ENCODE assay signal across 2 cellular contexts in the genomic region with DNA sequence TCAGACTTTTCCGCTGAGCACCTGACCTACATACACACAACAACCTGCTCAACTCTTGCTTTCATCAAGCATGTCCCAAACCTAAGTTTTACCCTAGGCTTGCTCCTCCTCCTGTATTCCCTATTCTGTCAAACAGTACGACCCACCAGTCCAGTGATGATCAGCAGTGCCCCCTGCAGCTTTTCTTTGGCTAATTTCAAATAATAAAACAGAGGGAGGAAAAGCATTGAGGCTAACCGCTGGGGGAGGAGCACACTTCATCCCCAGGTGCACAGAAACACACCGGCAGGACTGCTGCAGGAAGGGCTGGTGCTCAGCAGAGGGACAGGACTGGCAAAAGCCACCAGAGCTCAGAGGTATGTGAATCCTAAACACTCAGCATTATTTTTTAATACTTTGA.
TF ChIP-seq lines count a peak whose summit lies in the region.

No MANE protein-coding gene starts in this region.

TF ChIP-seq in SK-N-SH, 30 proteins besides CTCF, POLR2A, EP300 and RAD21 (continued from another document):
- TF ChIP-seq, protein P1, sequence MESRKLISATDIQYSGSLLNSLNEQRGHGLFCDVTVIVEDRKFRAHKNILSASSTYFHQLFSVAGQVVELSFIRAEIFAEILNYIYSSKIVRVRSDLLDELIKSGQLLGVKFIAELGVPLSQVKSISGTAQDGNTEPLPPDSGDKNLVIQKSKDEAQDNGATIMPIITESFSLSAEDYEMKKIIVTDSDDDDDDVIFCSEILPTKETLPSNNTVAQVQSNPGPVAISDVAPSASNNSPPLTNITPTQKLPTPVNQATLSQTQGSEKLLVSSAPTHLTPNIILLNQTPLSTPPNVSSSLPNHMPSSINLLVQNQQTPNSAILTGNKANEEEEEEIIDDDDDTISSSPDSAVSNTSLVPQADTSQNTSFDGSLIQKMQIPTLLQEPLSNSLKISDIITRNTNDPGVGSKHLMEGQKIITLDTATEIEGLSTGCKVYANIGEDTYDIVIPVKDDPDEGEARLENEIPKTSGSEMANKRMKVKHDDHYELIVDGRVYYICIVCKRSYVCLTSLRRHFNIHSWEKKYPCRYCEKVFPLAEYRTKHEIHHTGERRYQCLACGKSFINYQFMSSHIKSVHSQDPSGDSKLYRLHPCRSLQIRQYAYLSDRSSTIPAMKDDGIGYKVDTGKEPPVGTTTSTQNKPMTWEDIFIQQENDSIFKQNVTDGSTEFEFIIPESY (IDR thresholded peaks at IDR 0.05; ENCODE audit: borderline replicate concordance, low read depth): no peak
- TF ChIP-seq SIN3A (IDR thresholded peaks at IDR 0.05; ENCODE audit: borderline replicate concordance, low read depth, low read length) (no peak), GATA2 (CRISPR knock-in tag; IDR thresholded peaks at IDR 0.05) (no peak), TEAD4 (IDR thresholded peaks at IDR 0.05; ENCODE audit: borderline replicate concordance, insufficient read depth) (no peak), NFIC (IDR thresholded peaks at IDR 0.05; ENCODE audit: borderline replicate concordance) (no peak), MXI1 (IDR thresholded peaks at IDR 0.05; ENCODE audit: low read depth, low read length) (no peak), YY1 (IDR thresholded peaks at IDR 0.05; ENCODE audit: low read depth) (no peak), GABPA (IDR thresholded peaks at IDR 0.05; ENCODE audit: low read depth) (no peak), RXRA (IDR thresholded peaks at IDR 0.05; ENCODE audit: borderline replicate concordance, low read depth) (no peak), RCOR1 (IDR thresholded peaks at IDR 0.05; ENCODE audit: low read length) (no peak), POLR2AphosphoS5 (IDR thresholded peaks at IDR 0.05; ENCODE audit: low read depth, low read length) (no peak), FOXJ3 (CRISPR knock-in tag; IDR thresholded peaks at IDR 0.05) (no peak), SMC3 (IDR thresholded peaks at IDR 0.05; ENCODE audit: low read depth, low read length) (no peak)
- TF ChIP-seq, protein P2, sequence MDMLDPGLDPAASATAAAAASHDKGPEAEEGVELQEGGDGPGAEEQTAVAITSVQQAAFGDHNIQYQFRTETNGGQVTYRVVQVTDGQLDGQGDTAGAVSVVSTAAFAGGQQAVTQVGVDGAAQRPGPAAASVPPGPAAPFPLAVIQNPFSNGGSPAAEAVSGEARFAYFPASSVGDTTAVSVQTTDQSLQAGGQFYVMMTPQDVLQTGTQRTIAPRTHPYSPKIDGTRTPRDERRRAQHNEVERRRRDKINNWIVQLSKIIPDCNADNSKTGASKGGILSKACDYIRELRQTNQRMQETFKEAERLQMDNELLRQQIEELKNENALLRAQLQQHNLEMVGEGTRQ (IDR thresholded peaks at IDR 0.05; ENCODE audit: borderline replicate concordance, low read depth, low read length): no peak
- TF ChIP-seq, protein P3, sequence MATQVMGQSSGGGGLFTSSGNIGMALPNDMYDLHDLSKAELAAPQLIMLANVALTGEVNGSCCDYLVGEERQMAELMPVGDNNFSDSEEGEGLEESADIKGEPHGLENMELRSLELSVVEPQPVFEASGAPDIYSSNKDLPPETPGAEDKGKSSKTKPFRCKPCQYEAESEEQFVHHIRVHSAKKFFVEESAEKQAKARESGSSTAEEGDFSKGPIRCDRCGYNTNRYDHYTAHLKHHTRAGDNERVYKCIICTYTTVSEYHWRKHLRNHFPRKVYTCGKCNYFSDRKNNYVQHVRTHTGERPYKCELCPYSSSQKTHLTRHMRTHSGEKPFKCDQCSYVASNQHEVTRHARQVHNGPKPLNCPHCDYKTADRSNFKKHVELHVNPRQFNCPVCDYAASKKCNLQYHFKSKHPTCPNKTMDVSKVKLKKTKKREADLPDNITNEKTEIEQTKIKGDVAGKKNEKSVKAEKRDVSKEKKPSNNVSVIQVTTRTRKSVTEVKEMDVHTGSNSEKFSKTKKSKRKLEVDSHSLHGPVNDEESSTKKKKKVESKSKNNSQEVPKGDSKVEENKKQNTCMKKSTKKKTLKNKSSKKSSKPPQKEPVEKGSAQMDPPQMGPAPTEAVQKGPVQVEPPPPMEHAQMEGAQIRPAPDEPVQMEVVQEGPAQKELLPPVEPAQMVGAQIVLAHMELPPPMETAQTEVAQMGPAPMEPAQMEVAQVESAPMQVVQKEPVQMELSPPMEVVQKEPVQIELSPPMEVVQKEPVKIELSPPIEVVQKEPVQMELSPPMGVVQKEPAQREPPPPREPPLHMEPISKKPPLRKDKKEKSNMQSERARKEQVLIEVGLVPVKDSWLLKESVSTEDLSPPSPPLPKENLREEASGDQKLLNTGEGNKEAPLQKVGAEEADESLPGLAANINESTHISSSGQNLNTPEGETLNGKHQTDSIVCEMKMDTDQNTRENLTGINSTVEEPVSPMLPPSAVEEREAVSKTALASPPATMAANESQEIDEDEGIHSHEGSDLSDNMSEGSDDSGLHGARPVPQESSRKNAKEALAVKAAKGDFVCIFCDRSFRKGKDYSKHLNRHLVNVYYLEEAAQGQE (IDR thresholded peaks at IDR 0.05; ENCODE audit: low read depth, low read length): no peak

TF ChIP-seq in SK-N-SH treated with all-trans-retinoic acid at 6 μM for 48 hours, 23 proteins besides CTCF, POLR2A, EP300 and RAD21 (continued from another document):
- TF ChIP-seq, protein P4, sequence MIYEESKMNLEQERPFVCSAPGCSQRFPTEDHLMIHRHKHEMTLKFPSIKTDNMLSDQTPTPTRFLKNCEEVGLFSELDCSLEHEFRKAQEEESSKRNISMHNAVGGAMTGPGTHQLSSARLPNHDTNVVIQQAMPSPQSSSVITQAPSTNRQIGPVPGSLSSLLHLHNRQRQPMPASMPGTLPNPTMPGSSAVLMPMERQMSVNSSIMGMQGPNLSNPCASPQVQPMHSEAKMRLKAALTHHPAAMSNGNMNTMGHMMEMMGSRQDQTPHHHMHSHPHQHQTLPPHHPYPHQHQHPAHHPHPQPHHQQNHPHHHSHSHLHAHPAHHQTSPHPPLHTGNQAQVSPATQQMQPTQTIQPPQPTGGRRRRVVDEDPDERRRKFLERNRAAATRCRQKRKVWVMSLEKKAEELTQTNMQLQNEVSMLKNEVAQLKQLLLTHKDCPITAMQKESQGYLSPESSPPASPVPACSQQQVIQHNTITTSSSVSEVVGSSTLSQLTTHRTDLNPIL (CRISPR knock-in tag; IDR thresholded peaks at IDR 0.05; ENCODE audit: low read depth): no peak
TF ChIP-seq in SK-N-SH treated with all-trans-retinoic acid at 6 μM for 48 hours: peak in this region for 0.
